ENCODE assay signal across 1 cellular context in genomic region chr3:81910244-81910852, GRCh38.
TF ChIP-seq lines count a peak whose summit lies in the region.

No MANE protein-coding gene starts in this region.

TF ChIP-seq in GM23338, 12 proteins besides CTCF, POLR2A, EP300 and RAD21 (continued from another document):
- TF ChIP-seq REST (IDR thresholded peaks at IDR 0.05; ENCODE audit: unreplicated experiment) = no peak
- TF ChIP-seq ZNF114 (CRISPR knock-in tag; IDR thresholded peaks at IDR 0.05) = no peak
- TF ChIP-seq POLR2AphosphoS5 (IDR thresholded peaks at IDR 0.05; ENCODE audit: low read depth) = no peak
- no peak for TF ChIP-seq NANOG (IDR thresholded peaks at IDR 0.05; ENCODE audit: borderline replicate concordance)
- no peak for TF ChIP-seq STAT1 (IDR thresholded peaks at IDR 0.05; ENCODE audit: unreplicated experiment)
TF ChIP-seq in GM23338: peak in this region for 0.
